9 cellular contexts compared by ENCODE assay signal in genomic region chr12:120361506-120362208, GRCh38. TPM values are rescaled to one million over a fixed set of nuclear protein-coding genes. Genes with fewer than 3 reads are reported as not detected.
A peak's percentile ranks its signal among the peaks of the same experiment; 100 is the strongest.
DNase-seq lines count a peak whose midpoint lies in the region; ATAC-seq and TF ChIP-seq lines count a peak whose summit lies in the region.
"Had no signal": no experiment of that assay in that cellular context is flagged by ENCODE, and none has a peak within 500 bp of the region (broad histone marks: within the 10 kb centered on the region; RNA-seq: fewer than 3 reads in every experiment).

No MANE protein-coding gene starts in this region.

- no peak overlapping the region for H3K27ac Mint-ChIP-seq in HFFc6

- ATAC-seq in sciatic nerve (peak; percentile 86), left colon (no peak), HG03280 (IDR thresholded peaks at IDR 0.05; ENCODE audit: unreplicated experiment) (no peak)

- no peaks in the 10 kb centered on the region for H3K9me3 ChIP-seq in ascending aorta

- H3K4me1 ChIP-seq in ascending aorta: peaks cover 0 to 3% of the 10 kb centered on the region in 2 donors

- no peak overlapping the region for H3K4me3 Mint-ChIP-seq in HFFc6

- H3K27me3 ChIP-seq in ascending aorta: peaks cover 4% of the 10 kb centered on the region

- DNase-seq in COR-L47 (lab: John Stamatoyannopoulos, UW) (peak; percentile 97), NCI-H146 (lab: John Stamatoyannopoulos, UW) (peak; percentile 95), ascending aorta (ENCODE audit: low spot score in 2 of 2) (peak in 1 of 2 donors; percentile 66), hepatic stellate cell (ENCODE audit: low spot score) (peak; percentile 94), sciatic nerve (ENCODE audit: low spot score) (peak; percentile 82), left colon (no peak), HFFc6 (no peak)

- TF ChIP-seq CTCF in ascending aorta (IDR thresholded peaks at IDR 0.05): no peak
- no peak for TF ChIP-seq CTCF in HFFc6 (IDR thresholded peaks at IDR 0.05)

- intact Hi-C loops in ascending aorta (cut with DNase I) (no loop called here), sciatic nerve (cut with DNase I) (no loop called here), left colon (cut with DNase I, micrococcal nuclease) (no loop called here)

- H3K4me3 ChIP-seq in ascending aorta: peak overlapping the region; percentile 43 to 60

- no peak overlapping the region for H3K27ac ChIP-seq in ascending aorta

- H3K36me3 Mint-ChIP-seq in HFFc6 (ENCODE audit: low read depth): no peaks in the 10 kb centered on the region
- H3K36me3 Mint-ChIP-seq: activated naive CD4-positive, alpha-beta T cell treated with anti-CD3 and anti-CD28 coated beads, Interleukin-2, amount 50 U/mL, for 72 hours had no signal

- no peaks in the 10 kb centered on the region for H3K36me3 ChIP-seq in ascending aorta

- H3K9me3 Mint-ChIP-seq in HFFc6: no peaks in the 10 kb centered on the region
- H3K9me3 Mint-ChIP-seq: activated naive CD4-positive, alpha-beta T cell treated with anti-CD3 and anti-CD28 coated beads, Interleukin-2, amount 50 U/mL, for 72 hours had no signal

- H3K27me3 Mint-ChIP-seq in HFFc6 (ENCODE audit: insufficient read depth): peaks cover 41% of the 10 kb centered on the region

- no peaks in the 10 kb centered on the region for H3K4me1 Mint-ChIP-seq in HFFc6 (ENCODE audit: low read depth)

RNA-seq across cellular contexts. Expression of gene MSI1, which starts 7.3 kb away (rescaled TPM):
- total RNA-seq in ascending aorta (0.11 TPM), sciatic nerve (2.2 TPM), left colon (1 to 10 TPM; 3.4 to 7.4 TPM)
- not detected for total RNA-seq in HFFc6 (2021; fragmentation: NEBNext Ultra II Directional; extraction: Animal tissue kit (Norgen Biotek cat#: 25700))

RNA-seq across cellular contexts. Expression of gene PLA2G1B, which starts 34.1 kb away (rescaled TPM):
- not detected for total RNA-seq in ascending aorta
- not detected for total RNA-seq in sciatic nerve
- total RNA-seq in left colon: not detected
- not detected for total RNA-seq in HFFc6 (2021; fragmentation: NEBNext Ultra II Directional; extraction: Animal tissue kit (Norgen Biotek cat#: 25700))
- total RNA-seq: activated naive CD4-positive, alpha-beta T cell treated with anti-CD3 and anti-CD28 coated beads, Interleukin-2, amount 50 U/mL, for 72 hours had no signal

RNA-seq across cellular contexts. Expression of gene SIRT4, which starts 59.5 kb away (rescaled TPM):
- total RNA-seq in ascending aorta: not detected
- total RNA-seq in sciatic nerve: 0.76 TPM
- 1 to 10 TPM; 1.2 to 1.3 TPM for total RNA-seq in left colon
- 1 to 10 TPM in 3 of 6 experiments, under 1 TPM in 3; 0.84 to 2.1 (median 1.1) TPM for total RNA-seq in HFFc6 (2021; fragmentation: NEBNext Ultra II Directional; extraction: Animal tissue kit (Norgen Biotek cat#: 25700))

Comparison
In these comparisons a context has a peak if more than half of its experiments do, and no peak if none do; other contexts are left out.
1. DNase-seq: peak in COR-L47 (single experiment), NCI-H146 (single experiment), hepatic stellate cell (single experiment) and sciatic nerve (single experiment); none in left colon (0 of 2) and HFFc6 (single experiment).